8 cellular contexts compared by ENCODE assay signal in genomic region chr11:118911880-118912741, GRCh38. TPM values are rescaled to one million over a fixed set of nuclear protein-coding genes. Genes with fewer than 3 reads are reported as not detected.
A peak's percentile ranks its signal among the peaks of the same experiment; 100 is the strongest.
DNase-seq lines count a peak whose midpoint lies in the region; ATAC-seq and TF ChIP-seq lines count a peak whose summit lies in the region.

No MANE protein-coding gene starts in this region.

- intact Hi-C loops in dorsolateral prefrontal cortex (cut with DNase I) = no loop called here

- peak; percentile 85 for TF ChIP-seq EP300 in Ishikawa (IDR thresholded peaks at IDR 0.05; ENCODE audit: borderline replicate concordance)

- TF ChIP-seq CTCF in AG10803 (conservative IDR thresholded peaks at IDR 0.05; ENCODE audit: low read length) = no peak
- TF ChIP-seq CTCF in dorsolateral prefrontal cortex (IDR thresholded peaks at IDR 0.05 in 54 of 56, conservative IDR thresholded peaks at IDR 0.05 in 2 of 56; ENCODE audit: low read depth in 1 of 56, partially characterized antibody in 56 of 56) = peak in 1 of 56 donors; percentile 16

- peak; percentile 31; the same call in 1 of the 2 replicates for TF ChIP-seq RAD21 in Ishikawa (IDR thresholded peaks at IDR 0.05; ENCODE audit: low read depth)

- H3K27ac ChIP-seq in dorsolateral prefrontal cortex = peak overlapping the region; percentile 51 to 98 (median 94)

- no peak for ATAC-seq in HG03432 (IDR thresholded peaks at IDR 0.05; ENCODE audit: unreplicated experiment)

- DNase-seq in AG10803 (ENCODE audit: low read depth) (peak; percentile 85), dorsolateral prefrontal cortex (peak in 4 of 10 donors; percentile 68 to 94 (median 79)), lung microvascular endothelial cell (ENCODE audit: low read depth in 2 of 2) (peak; percentile 61 to 92), D341Med (ENCODE audit: low spot score) (no peak)
- DNase-seq in activated CD4-positive, alpha-beta T cell treated with anti-CD3 and anti-CD28 coated beads, Interleukin-2, amount 50 U/mL, for 1 hour = peak; percentile 73
- DNase-seq in stimulated activated CD8-positive, alpha-beta memory T cell treated with anti-CD3 and anti-CD28 coated beads, Interleukin-15, amount 100 ng/mL, for 4 hours (ENCODE audit: low read depth in 2 of 2) = peak; percentile 74 to 79

- H3K4me3 ChIP-seq in AG10803 (ENCODE audit: low read length) = peak overlapping the region; percentile 51
- H3K4me3 ChIP-seq in dorsolateral prefrontal cortex = peak overlapping the region in 34 of 59 donors; percentile 4 to 63 (median 48)

- no peaks in the 10 kb centered on the region for H3K27me3 ChIP-seq in dorsolateral prefrontal cortex

TF ChIP-seq in Ishikawa, 13 proteins besides CTCF, POLR2A, EP300 and RAD21:
- TF ChIP-seq CREB1 (IDR thresholded peaks at IDR 0.05; ENCODE audit: low read depth) = peak; percentile 49
- 0 out of 2 replicates have a peak, but pooled peaks have one; percentile 49 for TF ChIP-seq YY1 (IDR thresholded peaks at IDR 0.05; ENCODE audit: low read depth)
- TF ChIP-seq MAX (IDR thresholded peaks at IDR 0.05) = peak; percentile 81
- TF ChIP-seq EGR1 (IDR thresholded peaks at IDR 0.05) = no peak
- no peak for TF ChIP-seq REST (IDR thresholded peaks at IDR 0.05; ENCODE audit: low read depth)
- TF ChIP-seq USF1 (IDR thresholded peaks at IDR 0.05) = peak; percentile 63
- peak; percentile 96 for TF ChIP-seq TEAD4 (IDR thresholded peaks at IDR 0.05)
- peak; percentile 64 for TF ChIP-seq NFIC (IDR thresholded peaks at IDR 0.05)
- peak; percentile 92 for TF ChIP-seq TCF12 (IDR thresholded peaks at IDR 0.05; ENCODE audit: low read depth)
- TF ChIP-seq TAF1 (IDR thresholded peaks at IDR 0.05; ENCODE audit: low read depth) = peak; percentile 55; the same call in 1 of the 2 replicates
- peak; percentile 98 for TF ChIP-seq ZBTB7A (IDR thresholded peaks at IDR 0.05; ENCODE audit: low read depth)
- peak; percentile 30; the same call in 1 of the 2 replicates for TF ChIP-seq CEBPB (IDR thresholded peaks at IDR 0.05)
- peak; percentile 64; the same call in 1 of the 2 replicates for TF ChIP-seq FOXM1 (IDR thresholded peaks at IDR 0.05; ENCODE audit: borderline replicate concordance, low read depth)

RNA-seq across cellular contexts. Expression of gene BCL9L, which starts 13.6 kb away (rescaled TPM):
- total RNA-seq in dorsolateral prefrontal cortex (10 to 100 TPM; 18.7 to 59.0 (median 28.4) TPM), lung microvascular endothelial cell (4.6 and 5.9 TPM in 2 replicates)

RNA-seq across cellular contexts. Expression of gene CXCR5, which starts 28.4 kb away (rescaled TPM):
- not detected for total RNA-seq in dorsolateral prefrontal cortex
- not detected in 2 replicates for total RNA-seq in lung microvascular endothelial cell

RNA-seq across cellular contexts. Expression of gene UPK2, which starts 44.0 kb away (rescaled TPM):
- 1 to 10 TPM in 3 of 120 experiments, under 1 TPM in 24, not detected in 93; 0.43 to 1.2 (median 0.59) TPM for total RNA-seq in dorsolateral prefrontal cortex
- total RNA-seq in lung microvascular endothelial cell = not detected in 2 replicates

RNA-seq across cellular contexts. Expression of gene FOXR1, which starts 59.5 kb away (rescaled TPM):
- total RNA-seq in dorsolateral prefrontal cortex = under 1 TPM in 1 of 120 experiments, not detected in 119; 0.44 TPM
- not detected in 2 replicates for total RNA-seq in lung microvascular endothelial cell
